In the genomic region with DNA sequence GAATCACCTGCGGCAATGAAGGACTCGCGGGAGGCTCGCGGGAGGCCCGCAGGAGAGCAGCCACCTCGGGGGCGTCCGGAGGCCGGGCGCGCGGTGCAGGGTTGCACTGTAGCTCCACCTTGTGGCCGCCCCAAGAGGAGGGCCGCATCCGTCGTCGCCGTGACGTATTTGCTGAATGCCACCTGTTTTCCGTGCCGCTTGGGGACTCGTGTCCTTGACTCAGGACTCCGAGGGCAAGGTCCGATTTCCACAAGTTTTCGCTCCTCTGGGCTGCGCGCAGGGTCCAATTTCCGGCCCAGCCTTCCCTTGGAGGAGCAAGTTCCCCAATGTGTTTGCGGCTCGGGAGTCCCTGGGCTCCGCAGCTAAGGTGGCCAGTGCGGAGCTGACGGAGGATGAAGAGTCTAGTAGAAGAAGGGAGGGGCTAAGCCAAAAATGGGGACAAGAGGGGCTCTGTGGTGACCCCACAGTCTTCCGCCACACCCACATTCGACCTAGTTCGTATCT, we compare ENCODE assay signal across 9 cellular contexts. TPM values are rescaled to one million over a fixed set of nuclear protein-coding genes. Genes with fewer than 3 reads are reported as not detected.
DNase-seq lines count a peak whose midpoint lies in the region; ATAC-seq and TF ChIP-seq lines count a peak whose summit lies in the region.
"Had no signal": no experiment of that assay in that cellular context is flagged by ENCODE, and none has a peak within 500 bp of the region (broad histone marks: within the 10 kb centered on the region; RNA-seq: fewer than 3 reads in every experiment).

No MANE protein-coding gene starts in this region.

- H3K36me3 ChIP-seq in IMR-90 (ENCODE audit: control insufficient read depth, insufficient read depth, low read length), result no peaks in the 10 kb centered on the region
- no peaks in the 10 kb centered on the region for H3K36me3 ChIP-seq in RWPE2 (ENCODE audit: low read depth)
- no peaks in the 10 kb centered on the region for H3K36me3 ChIP-seq in gastroesophageal sphincter
- H3K36me3 ChIP-seq in thymus (ENCODE audit: control insufficient read depth, insufficient read depth), result no peaks in the 10 kb centered on the region

- H3K9me3 ChIP-seq in IMR-90 (ENCODE audit: control insufficient read depth, insufficient read depth, low read length) (no peaks in the 10 kb centered on the region), RWPE2 (ENCODE audit: severe bottlenecking) (no peaks in the 10 kb centered on the region), gastroesophageal sphincter (no peaks in the 10 kb centered on the region), thymus (ENCODE audit: control insufficient read depth) (no peaks in the 10 kb centered on the region)

- no peaks in the 10 kb centered on the region for H4K20me1 ChIP-seq in IMR-90 (ENCODE audit: insufficient read depth, low read length)

- H3K4me3 ChIP-seq in IMR-90 (ENCODE audit: insufficient read depth, low read depth, low read length) (peak overlapping the region; percentile 91), RWPE2 (ENCODE audit: severe bottlenecking) (peak overlapping the region; percentile 44), gastroesophageal sphincter (peak overlapping the region; percentile 66 to 71), thymus (ENCODE audit: low read length) (peak overlapping the region; percentile 58)

- TF ChIP-seq RAD21 in IMR-90 (IDR thresholded peaks at IDR 0.05; ENCODE audit: low read length), result peak; percentile 60

- TF ChIP-seq POLR2A in IMR-90 (IDR thresholded peaks at IDR 0.05; ENCODE audit: low read depth, low read length), result no peak
- TF ChIP-seq POLR2A in gastroesophageal sphincter (IDR thresholded peaks at IDR 0.05), result no peak

- no TSS peak for BruUV-seq in IMR-90 (replicated peaks; lab: Mats Ljungman, UMichigan)

- H3K79me1 ChIP-seq in IMR-90 (ENCODE audit: low read depth in 1 of 2, low read length in 2 of 2), result peaks cover 4 to 21% of the 10 kb centered on the region in 2 experiments; a peak in 3 of 4 replicates

- 24% methylated on average over 15 of the region's 37 CpGs; no CpG with 5 or more reads in 1 of the 2 experiments for WGBS in IMR-90 (ENCODE audit: extremely low coverage in 2 of 2, insufficient read length in 1 of 2), 2 experiments
- 43% methylated on average over 5 of the region's 37 CpGs; no CpG with 5 or more reads in 1 of the 2 donors for WGBS in gastroesophageal sphincter (ENCODE audit: low coverage in 1 of 2), 2 donors
- WGBS in thymus, result 1% methylated on average over 37 of the region's 37 CpGs

- in situ Hi-C loops in IMR-90 (cut with MboI; ENCODE audit: low sequenced_read_pairs), result no loop called here

- ATAC-seq in GM21447 (IDR thresholded peaks at IDR 0.05; ENCODE audit: unreplicated experiment) (peak; percentile 63), IMR-90 (ENCODE audit: low read depth) (peak; percentile 73), RWPE2 (ENCODE audit: low read depth) (peak; percentile 28), gastroesophageal sphincter (peak; percentile 76)

- peaks cover 4% of the 10 kb centered on the region; the same call in 1 of the 2 replicates for H3K4me1 ChIP-seq in IMR-90 (ENCODE audit: control insufficient read depth, insufficient read depth, low read length)
- peaks cover 9% of the 10 kb centered on the region for H3K4me1 ChIP-seq in RWPE2 (ENCODE audit: insufficient read depth, poor library complexity, severe bottlenecking)
- H3K4me1 ChIP-seq in gastroesophageal sphincter, result peaks cover 0 to 14% (median 0%) of the 10 kb centered on the region in 3 donors
- H3K4me1 ChIP-seq in thymus (ENCODE audit: control insufficient read depth, insufficient read depth, low read length), result no peaks in the 10 kb centered on the region

- H2BK5ac ChIP-seq in IMR-90 (ENCODE audit: low read depth, low read length, poor library complexity, severe bottlenecking), result peak overlapping the region; percentile 13

- no peak overlapping the region for H2AK5ac ChIP-seq in IMR-90 (ENCODE audit: low read depth, low read length)

- 0 out of 2 replicates have a peak, but pooled peaks cover 7% of the 10 kb centered on the region for H3K9me1 ChIP-seq in IMR-90 (ENCODE audit: insufficient read depth, low read length)

- intact Hi-C loops in IMR-90 (cut with micrococcal nuclease), result loop anchor here (1.0 to 2.0 kb wide), 4 partner anchors 144 to 301 kb away; a partner anchor contains a TSS

- DNase-seq in DMS153 (lab: John Stamatoyannopoulos, UW), result peak; percentile 57
- peak; percentile 31 for DNase-seq in IMR-90
- DNase-seq in RWPE2 (ENCODE audit: low spot score), result no peak
- DNase-seq in activated effector memory CD4-positive, alpha-beta T cell treated with anti-CD3 and anti-CD28 coated beads, Interleukin-2, amount 50 U/mL, for 16 hours, result peak; percentile 90
- peak in 55 of 56 donors; percentile 1 to 76 (median 47) for DNase-seq in nucleus accumbens (lab: John Stamatoyannopoulos, UW)

- H2BK120ac ChIP-seq in IMR-90 (ENCODE audit: low read depth, low read length), result no peak overlapping the region; the same call in 1 of the 2 replicates

- H2BK20ac ChIP-seq in IMR-90 (ENCODE audit: low read depth, low read length), result no peak overlapping the region

- no peak overlapping the region for H2BK15ac ChIP-seq in IMR-90 (ENCODE audit: low read depth, low read length)

- peak overlapping the region; percentile 64; a peak in 2 of 4 replicates for H4K8ac ChIP-seq in IMR-90 (ENCODE audit: low read depth in 2 of 2, low read length in 2 of 2)

- dilution Hi-C loops in IMR-90 (cut with HindIII; ENCODE audit: low sequenced_read_pairs, unreplicated experiment), result no loop called here

- no peak overlapping the region for H3K56ac ChIP-seq in IMR-90 (ENCODE audit: extremely low read depth, insufficient read depth, low read length)

- H3K18ac ChIP-seq in IMR-90 (ENCODE audit: low read depth, low read length), result no peak overlapping the region

- H3K4ac ChIP-seq in IMR-90 (ENCODE audit: low read depth, low read length), result peak overlapping the region; percentile 77

- peak overlapping the region; percentile 51 for H4K91ac ChIP-seq in IMR-90 (ENCODE audit: insufficient read depth, low read depth, low read length)

- H3K4me2 ChIP-seq in IMR-90 (ENCODE audit: low read depth, low read length), result peak overlapping the region; percentile 86

- peak overlapping the region; percentile 57 for H4K5ac ChIP-seq in IMR-90 (ENCODE audit: low read depth, low read length)

- peak overlapping the region; percentile 33; the same call in 1 of the 2 replicates for H3K27ac ChIP-seq in IMR-90 (ENCODE audit: insufficient read depth, low read length)
- H3K27ac ChIP-seq in RWPE2 (ENCODE audit: poor library complexity, severe bottlenecking), result peak overlapping the region; percentile 4
- H3K27ac ChIP-seq in gastroesophageal sphincter, result peak overlapping the region; percentile 54 to 83 (median 78)
- H3K27ac ChIP-seq in thymus (ENCODE audit: low read depth), result no peak overlapping the region

- 0 out of 2 replicates have a peak overlapping the region, but pooled peaks have one; percentile 41 for H3K9ac ChIP-seq in IMR-90 (ENCODE audit: low read depth, low read length)

- TF ChIP-seq CTCF in IMR-90 (conservative IDR thresholded peaks at IDR 0.05; ENCODE audit: low read depth, low read length) (peak; percentile 70), RWPE2 (IDR thresholded peaks at IDR 0.05; ENCODE audit: poor library complexity, severe bottlenecking) (peak; percentile 71), gastroesophageal sphincter (IDR thresholded peaks at IDR 0.05) (peak; percentile 30 to 80 (median 70))

- H2AFZ ChIP-seq in IMR-90 (replicated peaks; ENCODE audit: low read length, poor library complexity), result peak overlapping the region; percentile 91

- peak overlapping the region; percentile 78; the same call in 1 of the 2 replicates for H3K23ac ChIP-seq in IMR-90 (ENCODE audit: low read depth, low read length)

- H3K27me3 ChIP-seq in IMR-90 (ENCODE audit: control insufficient read depth, insufficient read depth, low read length) (no peaks in the 10 kb centered on the region; the same call in 1 of the 2 replicates), RWPE2 (ENCODE audit: insufficient read depth, poor library complexity, severe bottlenecking) (no peaks in the 10 kb centered on the region), gastroesophageal sphincter (no peaks in the 10 kb centered on the region), thymus (ENCODE audit: control insufficient read depth, insufficient read depth) (peaks cover 2% of the 10 kb centered on the region)

- POLR2A ChIA-PET in IMR-90 (lab: Charles Lee; ENCODE audit: unreplicated experiment), result no interaction called here

- peak overlapping the region; percentile 88 for H2AK9ac ChIP-seq in IMR-90 (replicated peaks; ENCODE audit: low read depth, low read length, poor library complexity)

- no peak for TF ChIP-seq EP300 in gastroesophageal sphincter (IDR thresholded peaks at IDR 0.05)

- H3K14ac ChIP-seq in IMR-90 (replicated peaks; ENCODE audit: low read depth, low read length), result peak overlapping the region; percentile 62

- CTCF ChIA-PET in IMR-90 (lab: Yijun Ruan, JAX), result interaction anchor here (0.5 to 0.7 kb wide), 3 partner anchors 15 to 250 kb away, joined by 3 read pairs; no protein-coding TSS in a partner anchor

TF ChIP-seq in IMR-90, 13 proteins besides CTCF, POLR2A, EP300 and RAD21 (continues in another document):
- TF ChIP-seq, protein P1, sequence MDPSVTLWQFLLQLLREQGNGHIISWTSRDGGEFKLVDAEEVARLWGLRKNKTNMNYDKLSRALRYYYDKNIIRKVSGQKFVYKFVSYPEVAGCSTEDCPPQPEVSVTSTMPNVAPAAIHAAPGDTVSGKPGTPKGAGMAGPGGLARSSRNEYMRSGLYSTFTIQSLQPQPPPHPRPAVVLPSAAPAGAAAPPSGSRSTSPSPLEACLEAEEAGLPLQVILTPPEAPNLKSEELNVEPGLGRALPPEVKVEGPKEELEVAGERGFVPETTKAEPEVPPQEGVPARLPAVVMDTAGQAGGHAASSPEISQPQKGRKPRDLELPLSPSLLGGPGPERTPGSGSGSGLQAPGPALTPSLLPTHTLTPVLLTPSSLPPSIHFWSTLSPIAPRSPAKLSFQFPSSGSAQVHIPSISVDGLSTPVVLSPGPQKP (IDR thresholded peaks at IDR 0.05; ENCODE audit: borderline replicate concordance, low read depth, low read length), result no peak
- no peak for TF ChIP-seq RFX5 (IDR thresholded peaks at IDR 0.05; ENCODE audit: low read depth, low read length)
- TF ChIP-seq MXI1 (IDR thresholded peaks at IDR 0.05; ENCODE audit: borderline replicate concordance, low read depth, low read length), result no peak; the same call in 1 of the 2 replicates

RNA-seq across cellular contexts. Expression of a gene that starts 10.7 kb away (rescaled TPM):
- total RNA-seq in IMR-90 (2012; rRNA removed) (18.9 and 27.1 TPM in 2 replicates), gastroesophageal sphincter (10 to 100 TPM; 22.3 to 46.2 (median 26.8) TPM)
- polyA plus RNA-seq in IMR-90 (2012; rRNA removed) (11.0 and 14.2 TPM in 2 replicates), thymus (4.8 TPM)
- polyA plus RNA-seq in IMR-90 (2012; cell fraction: cytosol; rRNA removed), result 3.7 and 8.4 TPM in 2 replicates
- polyA plus RNA-seq in IMR-90 (2012; cell fraction: nucleus; rRNA removed; ENCODE audit: low replicate concordance), result 4.7 and 19.7 TPM in 2 replicates

RNA-seq across cellular contexts. Expression of a gene that starts 10.8 kb away (rescaled TPM):
- total RNA-seq in IMR-90 (2012; rRNA removed), result not detected in 2 replicates
- not detected in 2 replicates for polyA plus RNA-seq in IMR-90 (2012; rRNA removed)
- not detected in 2 replicates for polyA plus RNA-seq in IMR-90 (2012; cell fraction: cytosol; rRNA removed)
- 0.08 and 0.09 TPM in 2 replicates for polyA plus RNA-seq in IMR-90 (2012; cell fraction: nucleus; rRNA removed; ENCODE audit: low replicate concordance)
- under 1 TPM in 1 of 4 donors, not detected in 3; 0.35 TPM for total RNA-seq in gastroesophageal sphincter
- polyA plus RNA-seq in thymus, result 0.09 TPM
- total RNA-seq: pulmonary artery endothelial cell had no signal
